In genomic region chr1:109282952-109283747, GRCh38 we compare ENCODE assay signal across 1 cellular context.
A peak's percentile ranks its signal among the peaks of the same experiment; 100 is the strongest.
TF ChIP-seq lines count a peak whose summit lies in the region.

TSS of gene PSRC1 (minus strand) at chr1:109283145.

TF ChIP-seq in HEK293, 187 proteins besides CTCF, POLR2A, EP300 and RAD21 (continued from another document):
- TF ChIP-seq TSHZ1 (tag by site-specific recombination; IDR thresholded peaks at IDR 0.05; ENCODE audit: borderline replicate concordance) = no peak
- TF ChIP-seq ZNF785 (tag by site-specific recombination; IDR thresholded peaks at IDR 0.05) = no peak
- TF ChIP-seq ZNF571 (tag by site-specific recombination; IDR thresholded peaks at IDR 0.05) = no peak
- TF ChIP-seq ZNF701 (tag by site-specific recombination; IDR thresholded peaks at IDR 0.05) = no peak
- TF ChIP-seq ZNF830 (tag by site-specific recombination; IDR thresholded peaks at IDR 0.05; ENCODE audit: low read depth) = no peak
- peak; percentile 40 for TF ChIP-seq ZFP69B (tag by site-specific recombination; IDR thresholded peaks at IDR 0.05)
- TF ChIP-seq GLI2 (tag by site-specific recombination; IDR thresholded peaks at IDR 0.05; ENCODE audit: borderline replicate concordance, low read depth) = no peak
- no peak for TF ChIP-seq ZNF596 (tag by site-specific recombination; IDR thresholded peaks at IDR 0.05)
- TF ChIP-seq ZNF670 (tag by site-specific recombination; IDR thresholded peaks at IDR 0.05; ENCODE audit: low read depth) = no peak
- peak; percentile 49; the same call in 1 of the 2 replicates for TF ChIP-seq KLF17 (tag by site-specific recombination; IDR thresholded peaks at IDR 0.05)
- no peak; the same call in none of the 2 replicates for TF ChIP-seq KLF8 (tag by site-specific recombination; IDR thresholded peaks at IDR 0.05)
- no peak for TF ChIP-seq ZNF146 (tag by site-specific recombination; IDR thresholded peaks at IDR 0.05)
- TF ChIP-seq PBX3 (CRISPR knock-in tag; IDR thresholded peaks at IDR 0.05) = no peak
- no peak for TF ChIP-seq SALL2 (tag by site-specific recombination; IDR thresholded peaks at IDR 0.05; ENCODE audit: borderline replicate concordance)
- peak; percentile 95 for TF ChIP-seq SP3 (tag by site-specific recombination; IDR thresholded peaks at IDR 0.05)
- TF ChIP-seq BCL11A (tag by site-specific recombination; IDR thresholded peaks at IDR 0.05; ENCODE audit: low read depth) = no peak
- TF ChIP-seq ZNF664 (tag by site-specific recombination; IDR thresholded peaks at IDR 0.05) = no peak
- TF ChIP-seq ZNF768 (tag by site-specific recombination; IDR thresholded peaks at IDR 0.05) = no peak
- peak; percentile 75 for TF ChIP-seq SP7 (tag by site-specific recombination; IDR thresholded peaks at IDR 0.05)
- TF ChIP-seq ZNF274 (IDR thresholded peaks at IDR 0.05; ENCODE audit: low read length) = no peak
- TF ChIP-seq ZNF274 (tag by site-specific recombination; IDR thresholded peaks at IDR 0.05; ENCODE audit: borderline replicate concordance) = no peak
- TF ChIP-seq ZBTB49 (tag by site-specific recombination; IDR thresholded peaks at IDR 0.05; ENCODE audit: low read depth) = no peak
- no peak for TF ChIP-seq PRDM2 (tag by site-specific recombination; IDR thresholded peaks at IDR 0.05; ENCODE audit: borderline replicate concordance)
- TF ChIP-seq ZNF645 (tag by site-specific recombination; IDR thresholded peaks at IDR 0.05) = no peak
- no peak for TF ChIP-seq ZNF133 (tag by site-specific recombination; IDR thresholded peaks at IDR 0.05)
- TF ChIP-seq ZNF658 (tag by site-specific recombination; IDR thresholded peaks at IDR 0.05) = no peak
- no peak for TF ChIP-seq ZNF239 (tag by site-specific recombination; IDR thresholded peaks at IDR 0.05)
- TF ChIP-seq ZNF175 (tag by site-specific recombination; IDR thresholded peaks at IDR 0.05) = no peak
- no peak for TF ChIP-seq ZNF585B (tag by site-specific recombination; IDR thresholded peaks at IDR 0.05)
- TF ChIP-seq ZNF76 (tag by site-specific recombination; IDR thresholded peaks at IDR 0.05; ENCODE audit: borderline replicate concordance, low read depth) = peak; percentile 87
- TF ChIP-seq ZIC2 (tag by site-specific recombination; IDR thresholded peaks at IDR 0.05) = 0 out of 2 replicates have a peak, but pooled peaks have one; percentile 31
- TF ChIP-seq ZNF280C (tag by site-specific recombination; IDR thresholded peaks at IDR 0.05) = no peak
- peak; percentile 52; the same call in 1 of the 2 replicates for TF ChIP-seq ZXDB (tag by site-specific recombination; IDR thresholded peaks at IDR 0.05)
